Comparison of ENCODE assay signal across 11 cellular contexts in genomic region chr6:251920-252319, GRCh38. TPM values are rescaled to one million over a fixed set of nuclear protein-coding genes. Genes with fewer than 3 reads are reported as not detected.
DNase-seq lines count a peak whose midpoint lies in the region; ATAC-seq and TF ChIP-seq lines count a peak whose summit lies in the region.
"Had no signal": no experiment of that assay in that cellular context is flagged by ENCODE, and none has a peak within 500 bp of the region (broad histone marks: within the 10 kb centered on the region; RNA-seq: fewer than 3 reads in every experiment).

No MANE protein-coding gene starts in this region.

- H3K36me3 Mint-ChIP-seq in activated CD8-positive, alpha-beta memory T cell treated with anti-CD3 and anti-CD28 coated beads, Interleukin-2, amount 10 ng/mL, durations not matched to agents 7 days and 5 days, result peaks cover 9% of the 10 kb centered on the region
- no peaks in the 10 kb centered on the region for H3K36me3 Mint-ChIP-seq in activated CD4-positive, alpha-beta memory T cell treated with anti-CD3 and anti-CD28 coated beads, Interleukin-2, amount 10 ng/mL, durations not matched to agents 7 days and 5 days (ENCODE audit: low read depth)
- H3K36me3 Mint-ChIP-seq in stimulated activated effector memory CD8-positive, alpha-beta T cell treated with anti-CD3 and anti-CD28 coated beads, Interleukin-12 subunit alpha, Interleukin-12 subunit beta, amount 100 ng/mL, for 72 hours, result no peaks in the 10 kb centered on the region

- TF ChIP-seq CTCF in stomach (IDR thresholded peaks at IDR 0.05) (no peak), upper lobe of right lung (IDR thresholded peaks at IDR 0.05) (no peak)

- no peaks in the 10 kb centered on the region for H3K4me1 ChIP-seq in stomach
- H3K4me1 ChIP-seq in upper lobe of right lung, result no peaks in the 10 kb centered on the region

- no peak for TF ChIP-seq EP300 in stomach (IDR thresholded peaks at IDR 0.05)

- H3K4me3 ChIP-seq in stomach (no peak overlapping the region), upper lobe of right lung (no peak overlapping the region)

- intact Hi-C loops in stomach (cut with DNase I; ENCODE audit: low total_unique reads), result no loop called here
- intact Hi-C loops in upper lobe of right lung (cut with DNase I), result no loop called here

- H3K36me3 ChIP-seq in stomach (no peaks in the 10 kb centered on the region), upper lobe of right lung (no peaks in the 10 kb centered on the region)

- peak overlapping the region; percentile 91 for H3K27ac Mint-ChIP-seq in activated CD8-positive, alpha-beta memory T cell treated with anti-CD3 and anti-CD28 coated beads, Interleukin-2, amount 10 ng/mL, durations not matched to agents 7 days and 5 days
- H3K27ac Mint-ChIP-seq in activated CD4-positive, alpha-beta memory T cell treated with anti-CD3 and anti-CD28 coated beads, Interleukin-2, amount 10 ng/mL, durations not matched to agents 7 days and 5 days, result peak overlapping the region; percentile 82
- peak overlapping the region; percentile 62 for H3K27ac Mint-ChIP-seq in stimulated activated effector memory CD8-positive, alpha-beta T cell treated with anti-CD3 and anti-CD28 coated beads, Interleukin-12 subunit alpha, Interleukin-12 subunit beta, amount 100 ng/mL, for 72 hours

- H3K27ac ChIP-seq in stomach (no peak overlapping the region), upper lobe of right lung (no peak overlapping the region)

- H3K27me3 Mint-ChIP-seq in activated CD8-positive, alpha-beta memory T cell treated with anti-CD3 and anti-CD28 coated beads, Interleukin-2, amount 10 ng/mL, durations not matched to agents 7 days and 5 days, result no peaks in the 10 kb centered on the region
- H3K27me3 Mint-ChIP-seq in activated CD4-positive, alpha-beta memory T cell treated with anti-CD3 and anti-CD28 coated beads, Interleukin-2, amount 10 ng/mL, durations not matched to agents 7 days and 5 days, result peaks cover 9% of the 10 kb centered on the region

- peak overlapping the region; percentile 24 for H3K4me3 Mint-ChIP-seq in activated CD8-positive, alpha-beta memory T cell treated with anti-CD3 and anti-CD28 coated beads, Interleukin-2, amount 10 ng/mL, durations not matched to agents 7 days and 5 days
- H3K4me3 Mint-ChIP-seq in activated CD4-positive, alpha-beta memory T cell treated with anti-CD3 and anti-CD28 coated beads, Interleukin-2, amount 10 ng/mL, durations not matched to agents 7 days and 5 days, result no peak overlapping the region
- H3K4me3 Mint-ChIP-seq in stimulated activated effector memory CD8-positive, alpha-beta T cell treated with anti-CD3 and anti-CD28 coated beads, Interleukin-12 subunit alpha, Interleukin-12 subunit beta, amount 100 ng/mL, for 72 hours, result peak overlapping the region; percentile 17

- no peaks in the 10 kb centered on the region for H3K27me3 ChIP-seq in stomach
- no peaks in the 10 kb centered on the region for H3K27me3 ChIP-seq in upper lobe of right lung

- H3K9me3 Mint-ChIP-seq in activated CD8-positive, alpha-beta memory T cell treated with anti-CD3 and anti-CD28 coated beads, Interleukin-2, amount 10 ng/mL, durations not matched to agents 7 days and 5 days (ENCODE audit: low read depth), result no peaks in the 10 kb centered on the region
- H3K9me3 Mint-ChIP-seq in activated CD4-positive, alpha-beta memory T cell treated with anti-CD3 and anti-CD28 coated beads, Interleukin-2, amount 10 ng/mL, durations not matched to agents 7 days and 5 days, result no peaks in the 10 kb centered on the region
- no peaks in the 10 kb centered on the region for H3K9me3 Mint-ChIP-seq in stimulated activated effector memory CD8-positive, alpha-beta T cell treated with anti-CD3 and anti-CD28 coated beads, Interleukin-12 subunit alpha, Interleukin-12 subunit beta, amount 100 ng/mL, for 72 hours

- WGBS in stomach, 5 donors, result 76 to 81% (median 77%) methylated on average over 2 of the region's 2 CpGs

- H3K4me1 Mint-ChIP-seq in activated CD8-positive, alpha-beta memory T cell treated with anti-CD3 and anti-CD28 coated beads, Interleukin-2, amount 10 ng/mL, durations not matched to agents 7 days and 5 days, result peaks cover 53% of the 10 kb centered on the region
- H3K4me1 Mint-ChIP-seq in activated CD4-positive, alpha-beta memory T cell treated with anti-CD3 and anti-CD28 coated beads, Interleukin-2, amount 10 ng/mL, durations not matched to agents 7 days and 5 days, result peaks cover 41% of the 10 kb centered on the region
- H3K4me1 Mint-ChIP-seq in stimulated activated effector memory CD8-positive, alpha-beta T cell treated with anti-CD3 and anti-CD28 coated beads, Interleukin-12 subunit alpha, Interleukin-12 subunit beta, amount 100 ng/mL, for 72 hours, result peaks cover 57% of the 10 kb centered on the region

- peak; percentile 76 for ATAC-seq in activated CD8-positive, alpha-beta memory T cell treated with anti-CD3 and anti-CD28 coated beads, Interleukin-2, amount 10 ng/mL, durations not matched to agents 7 days and 5 days
- peak; percentile 46 for ATAC-seq in HG03060 (IDR thresholded peaks at IDR 0.05; ENCODE audit: low read depth, unreplicated experiment)
- peak; percentile 86 for ATAC-seq in stimulated activated effector memory CD8-positive, alpha-beta T cell treated with anti-CD3 and anti-CD28 coated beads, Interleukin-12 subunit alpha, Interleukin-12 subunit beta, amount 100 ng/mL, for 72 hours
- ATAC-seq in GM21360 (IDR thresholded peaks at IDR 0.05; ENCODE audit: unreplicated experiment), result no peak
- no peak for ATAC-seq in upper lobe of right lung

- H3K9me3 ChIP-seq in stomach, result no peaks in the 10 kb centered on the region
- H3K9me3 ChIP-seq in upper lobe of right lung, result no peaks in the 10 kb centered on the region

- CTCF ChIA-PET in activated CD8-positive, alpha-beta memory T cell treated with anti-CD3 and anti-CD28 coated beads, Interleukin-2, amount 10 ng/mL, durations not matched to agents 7 days and 5 days (lab: Charles Lee), result interaction anchor here (0.6 to 1.4 kb wide), 4 partner anchors 19 to 63 kb away, joined by 3 to 4 read pairs (median 4); no protein-coding TSS in a partner anchor
- CTCF ChIA-PET in activated CD4-positive, alpha-beta memory T cell treated with anti-CD3 and anti-CD28 coated beads, Interleukin-2, amount 10 ng/mL, durations not matched to agents 7 days and 5 days (lab: Charles Lee), result no interaction called here

- TF ChIP-seq POLR2A in stomach (IDR thresholded peaks at IDR 0.05), result no peak

- POLR2A ChIA-PET in activated CD4-positive, alpha-beta memory T cell treated with anti-CD3 and anti-CD28 coated beads, Interleukin-2, amount 10 ng/mL, durations not matched to agents 7 days and 5 days (lab: Charles Lee), result interaction anchor here (0.6 to 2.0 kb wide), 5 partner anchors 26 to 141 kb away, joined by 3 to 7 read pairs (median 3); partner anchors contain the start of gene IRF4

- DNase-seq in activated CD8-positive, alpha-beta memory T cell treated with anti-CD3 and anti-CD28 coated beads, Interleukin-2, amount 10 ng/mL, durations not matched to agents 7 days and 5 days, result no peak
- DNase-seq in activated CD8-positive, alpha-beta memory T cell treated with anti-CD3 and anti-CD28 coated beads, Interleukin-2, amount 50 U/mL, for 4 hours, result no peak
- DNase-seq in activated CD4-positive, alpha-beta memory T cell treated with anti-CD3 and anti-CD28 coated beads, Interleukin-2, amount 10 ng/mL, durations not matched to agents 7 days and 5 days, result no peak
- DNase-seq in stimulated activated effector memory CD8-positive, alpha-beta T cell treated with anti-CD3 and anti-CD28 coated beads, Interleukin-12 subunit alpha, Interleukin-12 subunit beta, amount 100 ng/mL, for 72 hours (ENCODE audit: low spot score in 2 of 2), result no peak
- no peak for DNase-seq in stomach
- DNase-seq in upper lobe of right lung, result no peak
- DNase-seq: ACHN, cerebellar nuclear complex, NCI-H187 treated with DMSO at 0.1 percent for 48 hours had no signal

RNA-seq across cellular contexts. Expression of gene DUSP22, which starts 40.4 kb away (rescaled TPM):
- total RNA-seq in activated CD8-positive, alpha-beta memory T cell treated with anti-CD3 and anti-CD28 coated beads, Interleukin-2, amount 10 ng/mL, durations not matched to agents 7 days and 5 days, result 10 to 100 TPM; 38.1 to 47.8 TPM
- 10 to 100 TPM; 36.3 to 41.5 TPM for total RNA-seq in activated CD4-positive, alpha-beta memory T cell treated with anti-CD3 and anti-CD28 coated beads, Interleukin-2, amount 10 ng/mL, durations not matched to agents 7 days and 5 days
- total RNA-seq in stomach, result 100 to 1,000 TPM in 1 of 5 donors, 10 to 100 TPM in 4; 15.6 to 338 (median 31.2) TPM
- polyA plus RNA-seq in stomach, result 10 to 100 TPM; 33.9 to 43.7 (median 35.7) TPM
- 61.2 TPM for total RNA-seq in upper lobe of right lung

Comparison
In these comparisons a context has a peak if more than half of its experiments do, and no peak if none do; other contexts are left out.
1. ATAC-seq: peak in activated CD8-positive, alpha-beta memory T cell treated with anti-CD3 and anti-CD28 coated beads, Interleukin-2, amount 10 ng/mL, durations not matched to agents 7 days and 5 days (single experiment), HG03060 (single experiment) and stimulated activated effector memory CD8-positive, alpha-beta T cell treated with anti-CD3 and anti-CD28 coated beads, Interleukin-12 subunit alpha, Interleukin-12 subunit beta, amount 100 ng/mL, for 72 hours (single experiment); none in GM21360 (single experiment) and upper lobe of right lung (single experiment).
2. Peak in every context shown above with its lines, with median percentiles within 50 percentile points of each other: H3K27ac Mint-ChIP-seq.